In genomic region chr20:59777814-59778575, GRCh38 we compare ENCODE assay signal across 16 cellular contexts.
DNase-seq lines count a peak whose midpoint lies in the region; TF ChIP-seq lines count a peak whose summit lies in the region.
"Had no signal": no experiment of that assay in that cellular context is flagged by ENCODE, and none has a peak within 500 bp of the region (broad histone marks: within the 10 kb centered on the region; RNA-seq: fewer than 3 reads in every experiment).

No MANE protein-coding gene starts in this region.

- H3K27me3 ChIP-seq in H7 (ENCODE audit: control insufficient read depth, insufficient read depth, low read length) (no peaks in the 10 kb centered on the region; the same call in 1 of the 2 replicates), endodermal cell (ENCODE audit: control insufficient read depth, insufficient read depth, low read length, poor library complexity, severe bottlenecking) (peaks cover 50% of the 10 kb centered on the region)

- H3K36me3 ChIP-seq in H7 (replicated peaks; ENCODE audit: control insufficient read depth, insufficient read depth, low read length), result no peaks in the 10 kb centered on the region
- no peaks in the 10 kb centered on the region for H3K36me3 ChIP-seq in endodermal cell (ENCODE audit: control insufficient read depth, insufficient read depth, low read length)
- H3K36me3 ChIP-seq: SJCRH30 had no signal

- H3K4me1 Mint-ChIP-seq in endodermal cell, result peaks cover 7% of the 10 kb centered on the region
- H3K4me1 Mint-ChIP-seq: CD8-positive, alpha-beta memory T cell had no signal

- H3K27me3 Mint-ChIP-seq in endodermal cell (ENCODE audit: insufficient read depth), result peaks cover 49% of the 10 kb centered on the region

- no peak for TF ChIP-seq CTCF in endodermal cell (conservative IDR thresholded peaks at IDR 0.05)

- no peaks in the 10 kb centered on the region for H3K4me1 ChIP-seq in endodermal cell (ENCODE audit: control insufficient read depth, insufficient read depth, low read length)
- H3K4me1 ChIP-seq: SJCRH30 had no signal

- H3K9ac ChIP-seq in endodermal cell (ENCODE audit: extremely low read depth, low read length, poor library complexity, severe bottlenecking), result no peak overlapping the region

- no peak overlapping the region for H3K27ac Mint-ChIP-seq in endodermal cell
- H3K27ac Mint-ChIP-seq: CD8-positive, alpha-beta memory T cell had no signal

- H3K27ac ChIP-seq in endodermal cell (ENCODE audit: low read depth, low read length), result no peak overlapping the region
- H3K27ac ChIP-seq: SJCRH30 had no signal

- H3K4me3 Mint-ChIP-seq in endodermal cell, result no peak overlapping the region
- H3K4me3 Mint-ChIP-seq: CD8-positive, alpha-beta memory T cell had no signal

- H3K36me3 Mint-ChIP-seq in endodermal cell (ENCODE audit: low read depth), result no peaks in the 10 kb centered on the region
- H3K36me3 Mint-ChIP-seq: CD8-positive, alpha-beta memory T cell had no signal

- 81 to 83% methylated on average over 13 to 19 of the region's 19 CpGs for WGBS in endodermal cell (ENCODE audit: insufficient coverage in 1 of 2, insufficient read length in 1 of 2), 2 experiments

- intact Hi-C loops in posterior vena cava (cut with DNase I), result no loop called here

- no peak overlapping the region for H3K4me3 ChIP-seq in H7 (ENCODE audit: insufficient read depth, low read depth, low read length)
- H3K4me3 ChIP-seq in endodermal cell (ENCODE audit: low read length), result no peak overlapping the region
- H3K4me3 ChIP-seq: SJCRH30 had no signal

- no peaks in the 10 kb centered on the region for H3K9me3 ChIP-seq in endodermal cell (ENCODE audit: control insufficient read depth, low read length)
- H3K9me3 ChIP-seq: SJCRH30 had no signal

- H3K9me3 Mint-ChIP-seq in endodermal cell, result no peaks in the 10 kb centered on the region
- H3K9me3 Mint-ChIP-seq: CD8-positive, alpha-beta memory T cell had no signal

- DNase-seq in D341Med (ENCODE audit: low spot score) (peak; percentile 18), H7 (peak; percentile 14), endodermal cell (peak; percentile 27), posterior vena cava (ENCODE audit: low spot score) (peak; percentile 56), midbrain (lab: John Stamatoyannopoulos, UW) (no peak), NCI-H345 (lab: John Stamatoyannopoulos, UW) (no peak)
- DNase-seq in activated CD4-positive, alpha-beta T cell treated with anti-CD3 and anti-CD28 coated beads, Interleukin-2, amount 50 U/mL, for 4 hours, result no peak
- DNase-seq: ACHN; C1 segment of cervical spinal cord; CD8-positive, alpha-beta memory T cell; KG1; NCI-H1105 treated with DMSO at 0.1 percent for 48 hours; NCI-H1694 treated with DMSO at 0.1 percent for 48 hours; PC-3; RPMI8226; SJCRH30 had no signal

Comparison
In these comparisons a context has a peak if more than half of its experiments do, and no peak if none do; other contexts are left out.
1. DNase-seq: peak in D341Med (single experiment), H7 (single experiment), endodermal cell (single experiment) and posterior vena cava (single experiment); none in activated CD4-positive, alpha-beta T cell treated with anti-CD3 and anti-CD28 coated beads, Interleukin-2, amount 50 U/mL, for 4 hours (0 of 2), midbrain (single experiment) and NCI-H345 (single experiment).